In the genomic region with DNA sequence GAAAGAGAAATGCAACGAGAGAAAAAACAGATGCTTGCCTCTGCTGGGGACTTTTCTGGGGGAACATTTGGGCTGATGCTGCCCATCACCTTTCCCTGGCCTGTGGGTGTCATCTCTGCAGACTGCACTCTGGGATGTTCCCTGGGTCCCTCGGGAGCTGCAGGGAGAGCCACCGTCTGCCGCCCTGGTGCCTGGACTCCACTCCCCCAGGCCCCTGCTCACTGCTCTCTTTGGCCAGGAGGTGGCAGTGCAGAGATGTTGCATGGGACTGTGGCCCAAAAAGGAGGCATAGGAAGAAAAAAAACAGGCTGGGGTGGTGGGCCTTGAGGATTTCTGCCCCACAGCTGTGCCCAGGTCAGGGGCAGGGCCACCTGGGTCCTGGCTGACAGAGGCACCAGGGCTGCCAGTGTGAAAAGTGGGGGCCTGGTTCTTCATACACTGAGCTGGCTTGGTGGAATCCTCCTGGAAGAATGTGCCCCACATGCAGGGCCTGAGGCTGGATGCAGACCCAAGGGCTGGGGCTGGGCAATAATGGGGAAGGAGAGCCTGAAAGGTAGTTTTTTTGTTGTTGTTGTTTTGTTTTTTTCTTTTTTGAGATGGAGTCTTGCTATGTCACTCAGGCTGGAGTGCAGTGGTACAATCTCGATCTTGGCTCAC, we compare ENCODE assay signal across 8 cellular contexts.
A peak's percentile ranks its signal among the peaks of the same experiment; 100 is the strongest.
DNase-seq lines count a peak whose midpoint lies in the region; ATAC-seq and TF ChIP-seq lines count a peak whose summit lies in the region.

No MANE protein-coding gene starts in this region.

- no peaks in the 10 kb centered on the region for H3K79me2 ChIP-seq in OCI-LY1 (ENCODE audit: insufficient read depth, low read length)

- no peaks in the 10 kb centered on the region for H3F3A ChIP-seq in OCI-LY1 (ENCODE audit: insufficient read depth, low read length)

- H3K9ac ChIP-seq in OCI-LY1 (ENCODE audit: low read length): no peak overlapping the region

- H3K4me1 ChIP-seq in OCI-LY1 (ENCODE audit: insufficient read depth, low read length, severe bottlenecking): no peaks in the 10 kb centered on the region

- no peaks in the 10 kb centered on the region for H3K27me3 ChIP-seq in OCI-LY1 (ENCODE audit: insufficient read depth, low read length)

- no peaks in the 10 kb centered on the region for H3K9me2 ChIP-seq in OCI-LY1 (ENCODE audit: low read depth, low read length)

- no peak overlapping the region for H3K4me2 ChIP-seq in OCI-LY1 (ENCODE audit: low read length)

- DNase-seq in activated T-cell treated with anti-CD3 and anti-CD28 coated beads for 48 hours (ENCODE audit: low read depth) (peak; percentile 28), activated T-cell treated with anti-CD3 and anti-CD28 coated beads for 4 hours (no peak), astrocyte of the cerebellum (ENCODE audit: low read depth) (peak; percentile 8), iris pigment epithelial cell (ENCODE audit: low read depth) (peak; percentile 30), activated gamma-delta T cell treated with Interleukin-2 at 50 U/mL for 16 hours (no peak)
- DNase-seq in stimulated activated CD8-positive, alpha-beta memory T cell treated with anti-CD3 and anti-CD28 coated beads, Interleukin-4, amount 100 ng/mL, for 48 hours: peak; percentile 64

- no peak overlapping the region for H3K27ac ChIP-seq in OCI-LY1 (ENCODE audit: low read depth, low read length, poor library complexity, severe bottlenecking)

- in situ Hi-C loops in astrocyte of the cerebellum (cut with HindIII; ENCODE audit: low sequenced_read_pairs): no loop called here

- H2AFZ ChIP-seq in OCI-LY1 (ENCODE audit: low read length): no peak overlapping the region

- no peak overlapping the region for H3K4me3 ChIP-seq in OCI-LY1 (ENCODE audit: low read depth, low read length, poor library complexity, severe bottlenecking)
- H3K4me3 ChIP-seq in astrocyte of the cerebellum (ENCODE audit: low read depth, low read length): no peak overlapping the region

- no peaks in the 10 kb centered on the region for H3K36me3 ChIP-seq in OCI-LY1 (ENCODE audit: insufficient read depth, low read length)

- no peaks in the 10 kb centered on the region for H4K20me1 ChIP-seq in OCI-LY1 (ENCODE audit: insufficient read depth, low read length)

- ATAC-seq in HG02763 (IDR thresholded peaks at IDR 0.05; ENCODE audit: unreplicated experiment): peak; percentile 66

- H3K9me3 ChIP-seq in OCI-LY1 (ENCODE audit: low read length): no peaks in the 10 kb centered on the region

- peak; percentile 75 for TF ChIP-seq CTCF in OCI-LY1 (IDR thresholded peaks at IDR 0.05; ENCODE audit: low read length)
- TF ChIP-seq CTCF in astrocyte of the cerebellum (IDR thresholded peaks at IDR 0.05; ENCODE audit: low read depth, low read length, missing control alignments): peak; percentile 92

Comparison
In these comparisons a context has a peak if more than half of its experiments do, and no peak if none do; other contexts are left out.
1. DNase-seq: peak in activated T-cell treated with anti-CD3 and anti-CD28 coated beads for 48 hours (single experiment), astrocyte of the cerebellum (single experiment), iris pigment epithelial cell (single experiment) and stimulated activated CD8-positive, alpha-beta memory T cell treated with anti-CD3 and anti-CD28 coated beads, Interleukin-4, amount 100 ng/mL, for 48 hours (single experiment); none in activated T-cell treated with anti-CD3 and anti-CD28 coated beads for 4 hours (single experiment) and activated gamma-delta T cell treated with Interleukin-2 at 50 U/mL for 16 hours (single experiment).